In genomic region chrX:86104526-86104925, GRCh38 we compare ENCODE assay signal across 2 cellular contexts.
TF ChIP-seq lines count a peak whose summit lies in the region.

No MANE protein-coding gene starts in this region.

TF ChIP-seq in HepG2, 621 proteins besides CTCF, POLR2A, EP300 and RAD21:
- TF ChIP-seq MAFF (IDR thresholded peaks at IDR 0.05; ENCODE audit: low read depth, low read length) = 0 out of 2 replicates have a peak, but pooled peaks have one; percentile 6
- TF ChIP-seq ZFAT (CRISPR knock-in tag; conservative IDR thresholded peaks at IDR 0.05) = no peak
- TF ChIP-seq RFXANK (CRISPR knock-in tag; IDR thresholded peaks at IDR 0.05) = no peak
- TF ChIP-seq RFXAP (CRISPR knock-in tag; IDR thresholded peaks at IDR 0.05; ENCODE audit: borderline replicate concordance) = no peak
- no peak for TF ChIP-seq ZHX1 (CRISPR knock-in tag; IDR thresholded peaks at IDR 0.05; ENCODE audit: low read depth)
- peak in 1 of 2 experiments; percentile 50; a peak in 1 of 4 replicates for TF ChIP-seq MAFK (conservative IDR thresholded peaks at IDR 0.05 in 1 of 2, IDR thresholded peaks at IDR 0.05 in 1 of 2; ENCODE audit: low read length in 2 of 2)
- no peak for TF ChIP-seq TERF1 (CRISPR knock-in tag; IDR thresholded peaks at IDR 0.05)
- TF ChIP-seq SYNCRIP (IDR thresholded peaks at IDR 0.05; ENCODE audit: insufficient read depth, low read depth, low read length) = no peak

TF ChIP-seq in IMR-90, 13 proteins besides CTCF, POLR2A, EP300 and RAD21:
- peak; percentile 76 for TF ChIP-seq NFE2L2 (IDR thresholded peaks at IDR 0.05; ENCODE audit: low read depth, low read length)
- no peak for TF ChIP-seq ELK1 (IDR thresholded peaks at IDR 0.05; ENCODE audit: borderline replicate concordance, low read depth, low read length)
- no peak for TF ChIP-seq RCOR1 (IDR thresholded peaks at IDR 0.05; ENCODE audit: insufficient replicate concordance, low read length)
- peak; percentile 61; the same call in 1 of the 2 replicates for TF ChIP-seq MAFK (IDR thresholded peaks at IDR 0.05; ENCODE audit: low read depth, low read length)
- no peak for TF ChIP-seq RFX5 (IDR thresholded peaks at IDR 0.05; ENCODE audit: low read depth, low read length)
- TF ChIP-seq BHLHE40 (IDR thresholded peaks at IDR 0.05; ENCODE audit: low read depth, low read length) = no peak
TF ChIP-seq in IMR-90: peak in this region for 2.
